Comparison of ENCODE assay signal across 18 cellular contexts in genomic region chr3:151322549-151322948, GRCh38. TPM values are rescaled to one million over a fixed set of nuclear protein-coding genes. Genes with fewer than 3 reads are reported as not detected.
DNase-seq lines count a peak whose midpoint lies in the region; ATAC-seq, FAIRE-seq and TF ChIP-seq lines count a peak whose summit lies in the region.
"Had no signal": no experiment of that assay in that cellular context is flagged by ENCODE, and none has a peak within 500 bp of the region (broad histone marks: within the 10 kb centered on the region; RNA-seq: fewer than 3 reads in every experiment).

No MANE protein-coding gene starts in this region.

- no peaks in the 10 kb centered on the region for H3K9me3 ChIP-seq in right lobe of liver
- H3K9me3 ChIP-seq in HepG2 (ENCODE audit: low read length): no peaks in the 10 kb centered on the region
- H3K9me3 ChIP-seq: BLaER1 had no signal

- TF ChIP-seq RAD21 in HepG2 (CRISPR knock-in tag; IDR thresholded peaks at IDR 0.05): no peak

- H3K4me3 ChIP-seq in right lobe of liver (no peak overlapping the region), HepG2 (replicated peaks in 1 of 3; ENCODE audit: insufficient read depth in 1 of 3, low read depth in 2 of 3, low read length in 3 of 3) (no peak overlapping the region)
- H3K4me3 ChIP-seq: BLaER1 had no signal

- no peak for TF ChIP-seq POLR2A in right lobe of liver (IDR thresholded peaks at IDR 0.05)
- no peak for TF ChIP-seq POLR2A in HepG2 (IDR thresholded peaks at IDR 0.05; ENCODE audit: insufficient read depth in 1 of 2, low read depth in 2 of 2, low read length in 2 of 2)

- POLR2A ChIA-PET in HepG2 (lab: Yijun Ruan, JAX): no interaction called here

- H3K9ac ChIP-seq in HepG2 (ENCODE audit: insufficient read depth, low read depth, low read length): no peak overlapping the region
- H3K9ac ChIP-seq: BLaER1 had no signal

- in situ Hi-C loops in HepG2 (cut with HindIII; ENCODE audit: extremely low pct_ligation_motif_present, low pct_unique_long_range_greater_than_20kb): no loop called here

- ATAC-seq in right lobe of liver: peak; percentile 26 to 60 (median 43)
- no peak for ATAC-seq in HepG2

- peak; percentile 15 for DNase-seq in SKM-1 treated with dmso at 0.1 percent for 144 hours (lab: John Stamatoyannopoulos, UW; ENCODE audit: unreplicated experiment)
- no peak for DNase-seq in SKM-1 (lab: John Stamatoyannopoulos, UW; ENCODE audit: unreplicated experiment)
- no peak for DNase-seq in right lobe of liver
- DNase-seq in HepG2 (ENCODE audit: low spot score): no peak
- DNase-seq in NCI-H1105 (lab: John Stamatoyannopoulos, UW): no peak
- DNase-seq in islet precursor cell: no peak
- DNase-seq in mucosa of gallbladder (ENCODE audit: low spot score): no peak
- DNase-seq: 8988T; AML-193; Calu3; CD4-positive, alpha-beta T cell; DMS 273 treated with DMSO at 0.1 percent for 48 hours; HCEC 1CT; HFFc6 had no signal

- FAIRE-seq in HepG2 (lab: Jason Lieb, UNC): no peak

- H3K27me3 ChIP-seq in right lobe of liver (no peaks in the 10 kb centered on the region), HepG2 (ENCODE audit: control insufficient read depth in 1 of 2, insufficient read depth in 2 of 2, low read length in 2 of 2) (no peaks in the 10 kb centered on the region)
- H3K27me3 ChIP-seq: BLaER1 had no signal

- H3K36me3 ChIP-seq in right lobe of liver (no peaks in the 10 kb centered on the region), HepG2 (replicated peaks in 1 of 2; ENCODE audit: control insufficient read depth in 1 of 2, insufficient read depth in 2 of 2, low read length in 2 of 2) (no peaks in the 10 kb centered on the region)
- H3K36me3 ChIP-seq: BLaER1 had no signal

- peaks cover 71% of the 10 kb centered on the region for H3K4me1 Mint-ChIP-seq in dendritic cell treated with granulocyte-macrophage colony-stimulating factor and Interleukin-4, amounts not matched to agents 40 ng/mL and 50 ng/mL, for 4 days (ENCODE audit: low read depth)

- H3K4me1 ChIP-seq in right lobe of liver (no peaks in the 10 kb centered on the region), HepG2 (ENCODE audit: insufficient read depth, low read length) (no peaks in the 10 kb centered on the region)
- H3K4me1 ChIP-seq: BLaER1 had no signal

- peak overlapping the region; percentile 72 for H3K27ac Mint-ChIP-seq in dendritic cell treated with granulocyte-macrophage colony-stimulating factor and Interleukin-4, amounts not matched to agents 40 ng/mL and 50 ng/mL, for 4 days
- H3K27ac Mint-ChIP-seq: CD4-positive, alpha-beta T cell; HFFc6 had no signal

- CTCF ChIA-PET in HepG2 (lab: Yijun Ruan, JAX; ENCODE audit: low intra/inter-chr PET ratio, low total read pairs): no interaction called here

- intact Hi-C loops in right lobe of liver (cut with DNase I) (no loop called here), HepG2 (cut with micrococcal nuclease; ENCODE audit: unreplicated experiment) (no loop called here)
- intact Hi-C loops in dendritic cell treated with granulocyte-macrophage colony-stimulating factor and Interleukin-4, amounts not matched to agents 40 ng/mL and 50 ng/mL, for 4 days (cut with micrococcal nuclease): no loop called here

- no peak overlapping the region for H2AFZ ChIP-seq in HepG2 (ENCODE audit: low read length)

- H3K79me2 ChIP-seq in HepG2 (ENCODE audit: insufficient read depth, low read length): no peaks in the 10 kb centered on the region

- H3K4me3 Mint-ChIP-seq in dendritic cell treated with granulocyte-macrophage colony-stimulating factor and Interleukin-4, amounts not matched to agents 40 ng/mL and 50 ng/mL, for 4 days: no peak overlapping the region
- H3K4me3 Mint-ChIP-seq: CD4-positive, alpha-beta T cell; HFFc6 had no signal

- 50% methylated on average over 1 of the region's 1 CpG for WGBS in right lobe of liver (ENCODE audit: insufficient coverage, low coverage, low lambda C conversion rate, missing lambda C conversion rate)
- WGBS in HepG2 (ENCODE audit: low lambda C conversion rate): 100% methylated on average over 1 of the region's 1 CpG

- no peak for TF ChIP-seq CTCF in right lobe of liver (IDR thresholded peaks at IDR 0.05)
- TF ChIP-seq CTCF in HepG2 (CRISPR knock-in tag; IDR thresholded peaks at IDR 0.05): no peak

- H3K27ac ChIP-seq in right lobe of liver: no peak overlapping the region
- no peak overlapping the region for H3K27ac ChIP-seq in HepG2 (ENCODE audit: extremely low read length, insufficient read depth, low read length)
- H3K27ac ChIP-seq: BLaER1 had no signal

- H3K27me3 Mint-ChIP-seq in dendritic cell treated with granulocyte-macrophage colony-stimulating factor and Interleukin-4, amounts not matched to agents 40 ng/mL and 50 ng/mL, for 4 days: peaks cover 7% of the 10 kb centered on the region

- no peak for TF ChIP-seq EP300 in HepG2 (IDR thresholded peaks at IDR 0.05; ENCODE audit: low read depth in 2 of 2, low read length in 2 of 2)
- no peak for TF ChIP-seq EP300 in HepG2 (CRISPR knock-in tag; IDR thresholded peaks at IDR 0.05; ENCODE audit: borderline replicate concordance)

- no TSS peak for BruUV-seq in HepG2 (replicated peaks; lab: Mats Ljungman, UMichigan)

- H4K20me1 ChIP-seq in HepG2 (ENCODE audit: insufficient read depth, low read length): no peaks in the 10 kb centered on the region
- H4K20me1 ChIP-seq: BLaER1 had no signal

- H3K36me3 Mint-ChIP-seq in dendritic cell treated with granulocyte-macrophage colony-stimulating factor and Interleukin-4, amounts not matched to agents 40 ng/mL and 50 ng/mL, for 4 days (ENCODE audit: low read depth): no peaks in the 10 kb centered on the region

- H3K9me3 Mint-ChIP-seq in dendritic cell treated with granulocyte-macrophage colony-stimulating factor and Interleukin-4, amounts not matched to agents 40 ng/mL and 50 ng/mL, for 4 days: no peaks in the 10 kb centered on the region
- H3K9me3 Mint-ChIP-seq: CD4-positive, alpha-beta T cell; HFFc6 had no signal

- no peak overlapping the region for H3K4me2 ChIP-seq in HepG2 (ENCODE audit: low read depth, low read length)
- H3K4me2 ChIP-seq: BLaER1 had no signal

RNA-seq across cellular contexts. Expression of gene GPR87, which starts 5.9 kb away (rescaled TPM):
- total RNA-seq in right lobe of liver (not detected), HepG2 (2016; rRNA removed; fragmentation: Illumina TruSeq; extraction: Trizol) (not detected in 2 replicates), mucosa of gallbladder (not detected)
- not detected in 2 replicates for total RNA-seq in HepG2 (2016; cell fraction: cytosol; rRNA removed; fragmentation: Illumina TruSeq; extraction: Trizol; ENCODE audit: low read depth)
- not detected in 2 replicates for total RNA-seq in HepG2 (2016; cell fraction: insoluble cytoplasmic fraction; rRNA removed; fragmentation: Illumina TruSeq; extraction: Trizol)
- not detected in 2 replicates for total RNA-seq in HepG2 (2016; cell fraction: membrane; rRNA removed; fragmentation: Illumina TruSeq; extraction: Trizol)
- total RNA-seq in HepG2 (2016; cell fraction: nucleus; rRNA removed; fragmentation: Illumina TruSeq; extraction: Trizol): not detected in 2 replicates
- 0.05 TPM in 1 of 2 replicates, not detected in the other for polyA plus RNA-seq in HepG2 (2011; rRNA removed)
- not detected in 2 replicates for polyA plus RNA-seq in HepG2 (2011; cell fraction: cytosol; rRNA removed)
- polyA plus RNA-seq in HepG2 (2011; cell fraction: nucleus; rRNA removed): not detected in 2 replicates
- polyA plus RNA-seq in HepG2 (2012): not detected in 2 replicates
- not detected in 2 replicates for polyA plus RNA-seq in HepG2 (2016; cell fraction: cytosol; fragmentation: Illumina TruSeq; extraction: Trizol; ENCODE audit: low read depth)
- polyA plus RNA-seq in HepG2 (2016; cell fraction: insoluble cytoplasmic fraction; fragmentation: Illumina TruSeq; extraction: Trizol; ENCODE audit: low read depth): not detected in 2 replicates
- not detected in 2 replicates for polyA plus RNA-seq in HepG2 (2016; cell fraction: membrane; fragmentation: Illumina TruSeq; extraction: Trizol; ENCODE audit: low read depth)
- not detected in 2 replicates for polyA plus RNA-seq in HepG2 (2016; cell fraction: nucleus; fragmentation: Illumina TruSeq; extraction: Trizol; ENCODE audit: insufficient read depth, low read depth)
- not detected in 2 replicates for polyA minus RNA-seq in HepG2 (2011; rRNA and poly(A)+ RNA removed; ENCODE audit: low replicate concordance)
- polyA minus RNA-seq in HepG2 (2011; cell fraction: cytosol; rRNA and poly(A)+ RNA removed): not detected in 2 replicates
- not detected in 2 replicates for polyA minus RNA-seq in HepG2 (2011; cell fraction: nucleus; rRNA and poly(A)+ RNA removed)
- total RNA-seq: CD4-positive, alpha-beta T cell; H4; HFFc6 had no signal

RNA-seq across cellular contexts. Expression of gene P2RY13, which starts 6.8 kb away (rescaled TPM):
- total RNA-seq in right lobe of liver (1 to 10 TPM in 5 of 6 experiments, under 1 TPM in 1; 0.95 to 4.8 (median 1.9) TPM), HepG2 (2016; rRNA removed; fragmentation: Illumina TruSeq; extraction: Trizol) (not detected in 2 replicates), mucosa of gallbladder (4.0 TPM)
- total RNA-seq in HepG2 (2016; cell fraction: cytosol; rRNA removed; fragmentation: Illumina TruSeq; extraction: Trizol; ENCODE audit: low read depth): not detected in 2 replicates
- not detected in 2 replicates for total RNA-seq in HepG2 (2016; cell fraction: insoluble cytoplasmic fraction; rRNA removed; fragmentation: Illumina TruSeq; extraction: Trizol)
- total RNA-seq in HepG2 (2016; cell fraction: membrane; rRNA removed; fragmentation: Illumina TruSeq; extraction: Trizol): not detected in 2 replicates
- not detected in 2 replicates for total RNA-seq in HepG2 (2016; cell fraction: nucleus; rRNA removed; fragmentation: Illumina TruSeq; extraction: Trizol)
- not detected in 2 replicates for polyA plus RNA-seq in HepG2 (2011; rRNA removed)
- polyA plus RNA-seq in HepG2 (2011; cell fraction: cytosol; rRNA removed): not detected in 2 replicates
- not detected in 2 replicates for polyA plus RNA-seq in HepG2 (2011; cell fraction: nucleus; rRNA removed)
- polyA plus RNA-seq in HepG2 (2012): not detected in 2 replicates
- not detected in 2 replicates for polyA plus RNA-seq in HepG2 (2016; cell fraction: cytosol; fragmentation: Illumina TruSeq; extraction: Trizol; ENCODE audit: low read depth)
- not detected in 2 replicates for polyA plus RNA-seq in HepG2 (2016; cell fraction: insoluble cytoplasmic fraction; fragmentation: Illumina TruSeq; extraction: Trizol; ENCODE audit: low read depth)
- not detected in 2 replicates for polyA plus RNA-seq in HepG2 (2016; cell fraction: membrane; fragmentation: Illumina TruSeq; extraction: Trizol; ENCODE audit: low read depth)
- polyA plus RNA-seq in HepG2 (2016; cell fraction: nucleus; fragmentation: Illumina TruSeq; extraction: Trizol; ENCODE audit: insufficient read depth, low read depth): not detected in 2 replicates
- not detected in 2 replicates for polyA minus RNA-seq in HepG2 (2011; rRNA and poly(A)+ RNA removed; ENCODE audit: low replicate concordance)
- not detected in 2 replicates for polyA minus RNA-seq in HepG2 (2011; cell fraction: cytosol; rRNA and poly(A)+ RNA removed)
- not detected in 2 replicates for polyA minus RNA-seq in HepG2 (2011; cell fraction: nucleus; rRNA and poly(A)+ RNA removed)
- total RNA-seq: Calu3, Daoy, H4, HFFc6 had no signal

RNA-seq across cellular contexts. Expression of gene P2RY14, which starts 44.2 kb away (rescaled TPM):
- total RNA-seq in right lobe of liver: under 1 TPM in 3 of 6 experiments, not detected in 3; 0.12 to 0.18 (median 0.12) TPM
- total RNA-seq in HepG2 (2016; rRNA removed; fragmentation: Illumina TruSeq; extraction: Trizol): not detected in 2 replicates
- total RNA-seq in HepG2 (2016; cell fraction: cytosol; rRNA removed; fragmentation: Illumina TruSeq; extraction: Trizol; ENCODE audit: low read depth): not detected in 2 replicates
- total RNA-seq in HepG2 (2016; cell fraction: insoluble cytoplasmic fraction; rRNA removed; fragmentation: Illumina TruSeq; extraction: Trizol): not detected in 2 replicates
- total RNA-seq in HepG2 (2016; cell fraction: membrane; rRNA removed; fragmentation: Illumina TruSeq; extraction: Trizol): not detected in 2 replicates
- total RNA-seq in HepG2 (2016; cell fraction: nucleus; rRNA removed; fragmentation: Illumina TruSeq; extraction: Trizol): not detected in 2 replicates
- polyA plus RNA-seq in HepG2 (2011; rRNA removed): not detected in 2 replicates
- polyA plus RNA-seq in HepG2 (2011; cell fraction: cytosol; rRNA removed): not detected in 2 replicates
- polyA plus RNA-seq in HepG2 (2011; cell fraction: nucleus; rRNA removed): not detected in 2 replicates
- polyA plus RNA-seq in HepG2 (2012): not detected in 2 replicates
- polyA plus RNA-seq in HepG2 (2016; cell fraction: cytosol; fragmentation: Illumina TruSeq; extraction: Trizol; ENCODE audit: low read depth): not detected in 2 replicates
- not detected in 2 replicates for polyA plus RNA-seq in HepG2 (2016; cell fraction: insoluble cytoplasmic fraction; fragmentation: Illumina TruSeq; extraction: Trizol; ENCODE audit: low read depth)
- not detected in 2 replicates for polyA plus RNA-seq in HepG2 (2016; cell fraction: membrane; fragmentation: Illumina TruSeq; extraction: Trizol; ENCODE audit: low read depth)
- polyA plus RNA-seq in HepG2 (2016; cell fraction: nucleus; fragmentation: Illumina TruSeq; extraction: Trizol; ENCODE audit: insufficient read depth, low read depth): not detected in 2 replicates
- not detected in 2 replicates for polyA minus RNA-seq in HepG2 (2011; rRNA and poly(A)+ RNA removed; ENCODE audit: low replicate concordance)
- polyA minus RNA-seq in HepG2 (2011; cell fraction: cytosol; rRNA and poly(A)+ RNA removed): not detected in 2 replicates
- polyA minus RNA-seq in HepG2 (2011; cell fraction: nucleus; rRNA and poly(A)+ RNA removed): not detected in 2 replicates
- total RNA-seq in mucosa of gallbladder: 14.6 TPM
- total RNA-seq: Calu3, Daoy, H4, HFFc6 had no signal

Comparison
In these comparisons a context has a peak if more than half of its experiments do, and no peak if none do; other contexts are left out.
1. RNA of gene P2RY14, which starts 44.2 kb away (total RNA-seq): 14.6 TPM in mucosa of gallbladder (single experiment); 0.12 to 0.18 TPM in right lobe of liver and not detected in HepG2; every median in the first group is over 10 times any median in the second.